In genomic region chr3:31210068-31210650, GRCh38 we compare ENCODE assay signal across 18 cellular contexts.
DNase-seq lines count a peak whose midpoint lies in the region; TF ChIP-seq lines count a peak whose summit lies in the region.
"Had no signal": no experiment of that assay in that cellular context is flagged by ENCODE, and none has a peak within 500 bp of the region (broad histone marks: within the 10 kb centered on the region; RNA-seq: fewer than 3 reads in every experiment).

No MANE protein-coding gene starts in this region.

- no peaks in the 10 kb centered on the region for H3K36me3 ChIP-seq in brain microvascular endothelial cell (replicated peaks)
- no peaks in the 10 kb centered on the region for H3K36me3 ChIP-seq in liver (ENCODE audit: control insufficient read depth in 4 of 4, insufficient read depth in 3 of 4, low read depth in 1 of 4, low read length in 3 of 4)
- H3K36me3 ChIP-seq: left lung, transverse colon had no signal

- no peak overlapping the region for H3K27ac ChIP-seq in brain microvascular endothelial cell
- H3K27ac ChIP-seq in liver (ENCODE audit: low read depth in 1 of 2, low read length in 2 of 2), result no peak overlapping the region
- H3K27ac ChIP-seq: left lung, transverse colon had no signal

- TF ChIP-seq RAD21 in Ishikawa (IDR thresholded peaks at IDR 0.05; ENCODE audit: low read depth) (peak; percentile 43; the same call in 1 of the 2 replicates), liver (IDR thresholded peaks at IDR 0.05) (peak; percentile 62 to 80)

- H3K9me3 ChIP-seq in liver (ENCODE audit: control insufficient read depth in 4 of 4, low read length in 3 of 4), result no peaks in the 10 kb centered on the region
- H3K9me3 ChIP-seq: left lung, transverse colon had no signal

- H3K4me1 ChIP-seq in liver (ENCODE audit: control insufficient read depth in 4 of 4, insufficient read depth in 4 of 4, low read length in 3 of 4), result no peaks in the 10 kb centered on the region

- WGBS in liver, result 83% methylated on average over 5 of the region's 5 CpGs

- H3K4me3 ChIP-seq in brain microvascular endothelial cell (ENCODE audit: low read depth, low read length) (no peak overlapping the region), liver (ENCODE audit: low read depth in 1 of 3, low read length in 3 of 3) (no peak overlapping the region)
- H3K4me3 ChIP-seq: left lung, smooth muscle cell, transverse colon had no signal

- DNase-seq in NCI-H1092 treated with DMSO at 0.1 percent for 48 hours (lab: John Stamatoyannopoulos, UW) (peak; percentile 1), NCI-H1092 (lab: John Stamatoyannopoulos, UW) (no peak), brain microvascular endothelial cell (no peak), hypothalamus (lab: John Stamatoyannopoulos, UW) (no peak), T-helper 2 cell (no peak)
- no peak for DNase-seq in activated CD8-positive, alpha-beta memory T cell treated with anti-CD3 and anti-CD28 coated beads, Interleukin-2, amount 50 U/mL, for 48 hours
- DNase-seq: activated naive CD4-positive, alpha-beta T cell; dermis blood vessel endothelial cell; hippocampal formation; Kasumi-1; left lung; NCI-H187; NCI-H524; RPMI8226; transverse colon had no signal

- no peaks in the 10 kb centered on the region for H3K27me3 ChIP-seq in brain microvascular endothelial cell (replicated peaks)
- no peaks in the 10 kb centered on the region for H3K27me3 ChIP-seq in liver (ENCODE audit: control insufficient read depth in 4 of 4, insufficient read depth in 4 of 4, low read length in 3 of 4)
- H3K27me3 ChIP-seq: left lung, transverse colon had no signal

- no peak overlapping the region for H3K9ac ChIP-seq in liver (ENCODE audit: low read depth in 1 of 2, low read length in 2 of 2)

- peak; percentile 15 for TF ChIP-seq CTCF in brain microvascular endothelial cell (IDR thresholded peaks at IDR 0.05; ENCODE audit: low read depth, low read length, missing control alignments)
- peak; percentile 28 for TF ChIP-seq CTCF in liver (IDR thresholded peaks at IDR 0.05; ENCODE audit: low read depth, low read length, missing input control)

- TF ChIP-seq EP300 in Ishikawa (IDR thresholded peaks at IDR 0.05; ENCODE audit: borderline replicate concordance), result no peak

- in situ Hi-C loops in brain microvascular endothelial cell (cut with HindIII; ENCODE audit: low pct_ligation_motif_present, low sequenced_read_pairs), result no loop called here

TF ChIP-seq in Ishikawa, 13 proteins besides CTCF, POLR2A, EP300 and RAD21:
- no peak for TF ChIP-seq TEAD4 (IDR thresholded peaks at IDR 0.05)
- no peak for TF ChIP-seq NFIC (IDR thresholded peaks at IDR 0.05)
- no peak for TF ChIP-seq CEBPB (IDR thresholded peaks at IDR 0.05)
- no peak for TF ChIP-seq TAF1 (IDR thresholded peaks at IDR 0.05; ENCODE audit: low read depth)
- TF ChIP-seq ZBTB7A (IDR thresholded peaks at IDR 0.05; ENCODE audit: low read depth), result no peak
- TF ChIP-seq TCF12 (IDR thresholded peaks at IDR 0.05; ENCODE audit: low read depth), result no peak
- TF ChIP-seq, protein P1, sequence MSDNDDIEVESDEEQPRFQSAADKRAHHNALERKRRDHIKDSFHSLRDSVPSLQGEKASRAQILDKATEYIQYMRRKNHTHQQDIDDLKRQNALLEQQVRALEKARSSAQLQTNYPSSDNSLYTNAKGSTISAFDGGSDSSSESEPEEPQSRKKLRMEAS (IDR thresholded peaks at IDR 0.05), result no peak
- TF ChIP-seq, protein P2, sequence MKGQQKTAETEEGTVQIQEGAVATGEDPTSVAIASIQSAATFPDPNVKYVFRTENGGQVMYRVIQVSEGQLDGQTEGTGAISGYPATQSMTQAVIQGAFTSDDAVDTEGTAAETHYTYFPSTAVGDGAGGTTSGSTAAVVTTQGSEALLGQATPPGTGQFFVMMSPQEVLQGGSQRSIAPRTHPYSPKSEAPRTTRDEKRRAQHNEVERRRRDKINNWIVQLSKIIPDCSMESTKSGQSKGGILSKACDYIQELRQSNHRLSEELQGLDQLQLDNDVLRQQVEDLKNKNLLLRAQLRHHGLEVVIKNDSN (IDR thresholded peaks at IDR 0.05), result no peak
- TF ChIP-seq CREB1 (IDR thresholded peaks at IDR 0.05; ENCODE audit: low read depth), result no peak
- no peak for TF ChIP-seq YY1 (IDR thresholded peaks at IDR 0.05; ENCODE audit: low read depth)
- TF ChIP-seq, protein P3, sequence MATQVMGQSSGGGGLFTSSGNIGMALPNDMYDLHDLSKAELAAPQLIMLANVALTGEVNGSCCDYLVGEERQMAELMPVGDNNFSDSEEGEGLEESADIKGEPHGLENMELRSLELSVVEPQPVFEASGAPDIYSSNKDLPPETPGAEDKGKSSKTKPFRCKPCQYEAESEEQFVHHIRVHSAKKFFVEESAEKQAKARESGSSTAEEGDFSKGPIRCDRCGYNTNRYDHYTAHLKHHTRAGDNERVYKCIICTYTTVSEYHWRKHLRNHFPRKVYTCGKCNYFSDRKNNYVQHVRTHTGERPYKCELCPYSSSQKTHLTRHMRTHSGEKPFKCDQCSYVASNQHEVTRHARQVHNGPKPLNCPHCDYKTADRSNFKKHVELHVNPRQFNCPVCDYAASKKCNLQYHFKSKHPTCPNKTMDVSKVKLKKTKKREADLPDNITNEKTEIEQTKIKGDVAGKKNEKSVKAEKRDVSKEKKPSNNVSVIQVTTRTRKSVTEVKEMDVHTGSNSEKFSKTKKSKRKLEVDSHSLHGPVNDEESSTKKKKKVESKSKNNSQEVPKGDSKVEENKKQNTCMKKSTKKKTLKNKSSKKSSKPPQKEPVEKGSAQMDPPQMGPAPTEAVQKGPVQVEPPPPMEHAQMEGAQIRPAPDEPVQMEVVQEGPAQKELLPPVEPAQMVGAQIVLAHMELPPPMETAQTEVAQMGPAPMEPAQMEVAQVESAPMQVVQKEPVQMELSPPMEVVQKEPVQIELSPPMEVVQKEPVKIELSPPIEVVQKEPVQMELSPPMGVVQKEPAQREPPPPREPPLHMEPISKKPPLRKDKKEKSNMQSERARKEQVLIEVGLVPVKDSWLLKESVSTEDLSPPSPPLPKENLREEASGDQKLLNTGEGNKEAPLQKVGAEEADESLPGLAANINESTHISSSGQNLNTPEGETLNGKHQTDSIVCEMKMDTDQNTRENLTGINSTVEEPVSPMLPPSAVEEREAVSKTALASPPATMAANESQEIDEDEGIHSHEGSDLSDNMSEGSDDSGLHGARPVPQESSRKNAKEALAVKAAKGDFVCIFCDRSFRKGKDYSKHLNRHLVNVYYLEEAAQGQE (IDR thresholded peaks at IDR 0.05; ENCODE audit: low read depth), result no peak

TF ChIP-seq in liver, 16 proteins besides CTCF, POLR2A, EP300 and RAD21 (continues in another document):
- TF ChIP-seq YY1 (IDR thresholded peaks at IDR 0.05) (no peak), RXRA (IDR thresholded peaks at IDR 0.05) (no peak), FOXA2 (IDR thresholded peaks at IDR 0.05) (no peak), SP1 (IDR thresholded peaks at IDR 0.05) (no peak), TAF1 (conservative IDR thresholded peaks at IDR 0.05) (no peak), HNF4A (conservative IDR thresholded peaks at IDR 0.05) (no peak), JUND (IDR thresholded peaks at IDR 0.05) (no peak), EGR1 (IDR thresholded peaks at IDR 0.05; ENCODE audit: low read depth in 2 of 2) (no peak), FOXA1 (IDR thresholded peaks at IDR 0.05) (no peak), NR2F2 (IDR thresholded peaks at IDR 0.05) (no peak), GABPA (IDR thresholded peaks at IDR 0.05 in 1 of 2, conservative IDR thresholded peaks at IDR 0.05 in 1 of 2) (no peak), ZBTB33 (IDR thresholded peaks at IDR 0.05) (no peak)
- TF ChIP-seq, protein P1 (IDR thresholded peaks at IDR 0.05), result no peak
- TF ChIP-seq, protein P3 (IDR thresholded peaks at IDR 0.05), result no peak
